8 cellular contexts compared by ENCODE assay signal in genomic region chr1:155208656-155209372, GRCh38. TPM values are rescaled to one million over a fixed set of nuclear protein-coding genes. Genes with fewer than 3 reads are reported as not detected.
DNase-seq lines count a peak whose midpoint lies in the region; ATAC-seq and TF ChIP-seq lines count a peak whose summit lies in the region.

A gene with protein sequence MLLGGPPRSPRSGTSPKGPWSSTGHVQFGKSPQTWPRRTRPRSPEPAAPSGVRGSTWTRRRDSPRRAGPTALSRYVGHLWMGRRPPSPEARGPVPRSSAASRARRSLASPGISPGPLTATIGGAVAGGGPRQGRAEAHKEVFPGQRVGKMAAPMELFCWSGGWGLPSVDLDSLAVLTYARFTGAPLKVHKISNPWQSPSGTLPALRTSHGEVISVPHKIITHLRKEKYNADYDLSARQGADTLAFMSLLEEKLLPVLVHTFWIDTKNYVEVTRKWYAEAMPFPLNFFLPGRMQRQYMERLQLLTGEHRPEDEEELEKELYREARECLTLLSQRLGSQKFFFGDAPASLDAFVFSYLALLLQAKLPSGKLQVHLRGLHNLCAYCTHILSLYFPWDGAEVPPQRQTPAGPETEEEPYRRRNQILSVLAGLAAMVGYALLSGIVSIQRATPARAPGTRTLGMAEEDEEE (plus strand): TSS chr1:155208695. CDS start chr1:155208805, 110 bp downstream.

- no peak for TF ChIP-seq CTCF in choroid plexus epithelial cell (conservative IDR thresholded peaks at IDR 0.05; ENCODE audit: low read depth, low read length)

- H3K4me3 ChIP-seq in ACC112 (ENCODE audit: low read depth, low read length) (peak within 1 kb of the TSS; percentile 91), choroid plexus epithelial cell (ENCODE audit: low read depth, low read length) (peak within 1 kb of the TSS; percentile 98)

- peak within 1 kb of the TSS; percentile 86 for H3K27ac Mint-ChIP-seq in activated CD4-positive, alpha-beta T cell treated with anti-CD3 and anti-CD28 coated beads for 36 hours

- CTCF ChIA-PET in activated CD4-positive, alpha-beta T cell treated with anti-CD3 and anti-CD28 coated beads for 36 hours (lab: Charles Lee): interaction anchor here (0.6 to 3.8 kb wide), 11 partner anchors 15 to 665 kb away, joined by 3 to 20 read pairs (median 6); no protein-coding TSS in a partner anchor

- H3K36me3 ChIP-seq in ACC112 (ENCODE audit: insufficient read depth, low read length): no peaks in the 10 kb centered on the region

- peaks cover 3% of the 10 kb centered on the region for H3K36me3 Mint-ChIP-seq in activated CD4-positive, alpha-beta T cell treated with anti-CD3 and anti-CD28 coated beads for 36 hours (ENCODE audit: low read depth)

- no peaks in the 10 kb centered on the region for H3K27me3 Mint-ChIP-seq in activated CD4-positive, alpha-beta T cell treated with anti-CD3 and anti-CD28 coated beads for 36 hours

- peak within 1 kb of the TSS; percentile 67 for H2AFZ ChIP-seq in ACC112 (ENCODE audit: low read length, unreplicated experiment)

- DNase-seq in NCI-H446 treated with DMSO at 0.1 percent for 48 hours (lab: John Stamatoyannopoulos, UW) (peak; percentile 65), choroid plexus epithelial cell (ENCODE audit: low read depth) (peak; percentile 89)
- DNase-seq in activated CD4-positive, alpha-beta T cell treated with anti-CD3 and anti-CD28 coated beads for 36 hours: peak; percentile 93
- peak; percentile 77 to 86 for DNase-seq in stimulated activated CD4-positive, alpha-beta T cell treated with anti-CD3 and anti-CD28 coated beads, Interleukin-1b, Interleukin-23, amount 100 ng/mL, for 4 hours (ENCODE audit: low read depth in 2 of 2)

- H3K4me1 ChIP-seq in ACC112 (ENCODE audit: control insufficient read depth, insufficient read depth, low read length, unreplicated experiment): peaks cover 22% of the 10 kb centered on the region

- H3K79me2 ChIP-seq in ACC112 (ENCODE audit: control insufficient read depth, insufficient read depth, low read length, unreplicated experiment): peaks cover 10% of the 10 kb centered on the region

- H3K9me3 Mint-ChIP-seq in activated CD4-positive, alpha-beta T cell treated with anti-CD3 and anti-CD28 coated beads for 36 hours (ENCODE audit: low read depth): no peaks in the 10 kb centered on the region

- peak within 1 kb of the TSS; percentile 98 for H3K27ac ChIP-seq in ACC112 (ENCODE audit: low read depth, low read length)
- H3K27ac ChIP-seq in layer of hippocampus (ENCODE audit: low read depth, low read length): peak within 1 kb of the TSS; percentile 98

- intact Hi-C loops in activated CD4-positive, alpha-beta T cell treated with anti-CD3 and anti-CD28 coated beads for 36 hours (cut with DNase I, micrococcal nuclease): loop anchor here (1.0 to 5.0 kb wide), 9 partner anchors 14 to 115 kb away; partner anchors contain the start of genes CLK2 (in 1 of the 2), FDPS (in 1 of the 2), KRTCAP2 (in 1 of the 2) and RUSC1 (in 1 of the 2)

- no peaks in the 10 kb centered on the region for H3K27me3 ChIP-seq in ACC112 (ENCODE audit: insufficient read depth, low read length)
- no peaks in the 10 kb centered on the region for H3K27me3 ChIP-seq in layer of hippocampus (ENCODE audit: control insufficient read depth, insufficient read depth, low read length)

- peak within 1 kb of the TSS; percentile 89 for H3K4me3 Mint-ChIP-seq in activated CD4-positive, alpha-beta T cell treated with anti-CD3 and anti-CD28 coated beads for 36 hours

- POLR2A ChIA-PET in activated CD4-positive, alpha-beta T cell treated with anti-CD3 and anti-CD28 coated beads for 36 hours (lab: Charles Lee): interaction anchor here (1.0 to 1.4 kb wide), 5 partner anchors 14 to 36 kb away, joined by 3 to 5 read pairs (median 4); partner anchors contain the start of gene KRTCAP2

- H3K4me1 Mint-ChIP-seq in activated CD4-positive, alpha-beta T cell treated with anti-CD3 and anti-CD28 coated beads for 36 hours: peaks cover 29% of the 10 kb centered on the region

- peak; percentile 38 for ATAC-seq in GM18861 (IDR thresholded peaks at IDR 0.05; ENCODE audit: unreplicated experiment)
- ATAC-seq in HG03108 (IDR thresholded peaks at IDR 0.05; ENCODE audit: unreplicated experiment): peak; percentile 59
- peak; percentile 87 for ATAC-seq in activated CD4-positive, alpha-beta T cell treated with anti-CD3 and anti-CD28 coated beads for 36 hours

RNA-seq across cellular contexts. Expression of the gene that starts here (rescaled TPM):
- total RNA-seq in activated CD4-positive, alpha-beta T cell treated with anti-CD3 and anti-CD28 coated beads for 36 hours: 10 to 100 TPM; 52.8 to 52.9 TPM

Comparison
In these comparisons a context has a peak if more than half of its experiments do, and no peak if none do; other contexts are left out.
1. Peak in every context shown above with its lines: DNase-seq, ATAC-seq, H3K4me3 ChIP-seq and H3K27ac ChIP-seq.